ENCODE assay signal across 21 cellular contexts in genomic region chr17:65864409-65864808, GRCh38.
DNase-seq lines count a peak whose midpoint lies in the region; ATAC-seq, FAIRE-seq and TF ChIP-seq lines count a peak whose summit lies in the region.
"Had no signal": no experiment of that assay in that cellular context is flagged by ENCODE, and none has a peak within 500 bp of the region (broad histone marks: within the 10 kb centered on the region; RNA-seq: fewer than 3 reads in every experiment).

No MANE protein-coding gene starts in this region.

- peak overlapping the region; percentile 8 for H3K4me2 ChIP-seq in hepatocyte
- H3K4me2 ChIP-seq: BLaER1 treated with 17β-estradiol and CSF1 and Interleukin-3, amounts not matched to agents 10 nM and 100 nM had no signal

- no peaks in the 10 kb centered on the region for H3K27me3 ChIP-seq in hepatocyte
- no peaks in the 10 kb centered on the region for H3K27me3 ChIP-seq in small intestine (ENCODE audit: control insufficient read depth in 2 of 2, insufficient read depth in 2 of 2, low read length in 2 of 2)
- H3K27me3 ChIP-seq: BLaER1 treated with 17β-estradiol and CSF1 and Interleukin-3, amounts not matched to agents 10 nM and 100 nM had no signal

- H3K9me2 ChIP-seq in hepatocyte (replicated peaks; ENCODE audit: insufficient read depth): no peaks in the 10 kb centered on the region

- no peak for ATAC-seq in HG03139 (IDR thresholded peaks at IDR 0.05; ENCODE audit: unreplicated experiment)
- ATAC-seq in HG03045 (IDR thresholded peaks at IDR 0.05; ENCODE audit: unreplicated experiment): no peak

- TF ChIP-seq CTCF in hepatocyte (IDR thresholded peaks at IDR 0.05; ENCODE audit: poor library complexity) (no peak), MCF 10A (IDR thresholded peaks at IDR 0.05; ENCODE audit: unreplicated experiment) (no peak)

- DNase-seq in RKO (ENCODE audit: low spot score) (peak; percentile 2), hepatocyte (ENCODE audit: low spot score) (peak; percentile 17), small intestine (peak; percentile 83), MCF 10A (ENCODE audit: unreplicated experiment) (no peak)
- DNase-seq: BE2C; CD4-positive, alpha-beta T cell; CD8-positive, alpha-beta memory T cell; DMS 273 treated with DMSO at 0.1 percent for 48 hours; DMS79; EL; GDM1; H7; HCEC 1CT had no signal

- H3K4me3 ChIP-seq in hepatocyte (no peak overlapping the region), small intestine (ENCODE audit: low read depth in 1 of 2, low read length in 2 of 2) (no peak overlapping the region)
- H3K4me3 ChIP-seq: BLaER1 treated with 17β-estradiol and CSF1 and Interleukin-3, amounts not matched to agents 10 nM and 100 nM had no signal

- POLR2A ChIA-PET in MCF 10A (lab: Yijun Ruan, JAX): no interaction called here

- no peaks in the 10 kb centered on the region for H3K9me3 Mint-ChIP-seq in MCF 10A (ENCODE audit: unreplicated experiment)
- H3K9me3 Mint-ChIP-seq: CD4-positive, alpha-beta T cell; CD8-positive, alpha-beta memory T cell had no signal

- H3K27ac ChIP-seq in hepatocyte (peak overlapping the region; percentile 27), small intestine (ENCODE audit: low read depth in 1 of 2, low read length in 1 of 2) (no peak overlapping the region)
- H3K27ac ChIP-seq: BLaER1 treated with 17β-estradiol and CSF1 and Interleukin-3, amounts not matched to agents 10 nM and 100 nM had no signal

- no peaks in the 10 kb centered on the region for H3K4me1 Mint-ChIP-seq in MCF 10A (ENCODE audit: insufficient read depth, unreplicated experiment)
- H3K4me1 Mint-ChIP-seq: CD14-positive monocyte; CD8-positive, alpha-beta memory T cell had no signal

- CTCF ChIA-PET in MCF 10A (lab: Yijun Ruan, JAX): no interaction called here

- H4K20me1 ChIP-seq in hepatocyte (ENCODE audit: insufficient read depth, poor library complexity, severe bottlenecking): no peaks in the 10 kb centered on the region
- H4K20me1 ChIP-seq: BLaER1 treated with 17β-estradiol and CSF1 and Interleukin-3, amounts not matched to agents 10 nM and 100 nM had no signal

- intact Hi-C loops in MCF 10A (cut with micrococcal nuclease): no loop called here

- no TSS peak for BruUV-seq in MCF 10A (replicated peaks; lab: Mats Ljungman, UMichigan)

- no peak overlapping the region for H3K4me3 Mint-ChIP-seq in MCF 10A (ENCODE audit: unreplicated experiment)
- H3K4me3 Mint-ChIP-seq: CD14-positive monocyte; CD4-positive, alpha-beta T cell; CD8-positive, alpha-beta memory T cell had no signal

- no peak overlapping the region for H2AFZ ChIP-seq in hepatocyte

- WGBS in hepatocyte (ENCODE audit: low lambda C conversion rate, missing lambda C conversion rate): 80% methylated on average over 8 of the region's 8 CpGs
- WGBS in small intestine, 3 donors: 25 to 63% (median 37%) methylated on average over 8 of the region's 8 CpGs

- no peaks in the 10 kb centered on the region for H3K9me3 ChIP-seq in hepatocyte (ENCODE audit: low read depth)
- H3K9me3 ChIP-seq in small intestine (ENCODE audit: control insufficient read depth, low read depth): no peaks in the 10 kb centered on the region
- H3K9me3 ChIP-seq: BE2C had no signal

- H3K27me3 Mint-ChIP-seq in MCF 10A (ENCODE audit: insufficient read depth, unreplicated experiment): no peaks in the 10 kb centered on the region
- H3K27me3 Mint-ChIP-seq: CD4-positive, alpha-beta T cell had no signal

- no peaks in the 10 kb centered on the region for H3K79me2 ChIP-seq in hepatocyte

- no peaks in the 10 kb centered on the region for H3K36me3 ChIP-seq in hepatocyte (replicated peaks; ENCODE audit: insufficient read depth, low read depth)
- no peaks in the 10 kb centered on the region for H3K36me3 ChIP-seq in small intestine (ENCODE audit: control insufficient read depth in 2 of 2, insufficient read depth in 2 of 2, low read length in 2 of 2)
- H3K36me3 ChIP-seq: BE2C had no signal

- FAIRE-seq in small intestine (lab: Jason Lieb, UNC): no peak
- FAIRE-seq: D721Med, GM12891, GM18507, H1 had no signal

- no peaks in the 10 kb centered on the region for H3K36me3 Mint-ChIP-seq in MCF 10A (ENCODE audit: insufficient read depth, unreplicated experiment)
- H3K36me3 Mint-ChIP-seq: CD14-positive monocyte; CD8-positive, alpha-beta memory T cell had no signal

- H3K27ac Mint-ChIP-seq in MCF 10A (ENCODE audit: low read depth, unreplicated experiment): no peak overlapping the region
- H3K27ac Mint-ChIP-seq: CD14-positive monocyte; CD4-positive, alpha-beta T cell; CD8-positive, alpha-beta memory T cell had no signal

- H3K4me1 ChIP-seq in hepatocyte (ENCODE audit: insufficient read depth): no peaks in the 10 kb centered on the region
- H3K4me1 ChIP-seq in small intestine (ENCODE audit: control insufficient read depth in 2 of 2, insufficient read depth in 1 of 2, low read depth in 1 of 2, low read length in 1 of 2): no peaks in the 10 kb centered on the region
- H3K4me1 ChIP-seq: BE2C; BLaER1 treated with 17β-estradiol and CSF1 and Interleukin-3, amounts not matched to agents 10 nM and 100 nM had no signal
